ENCODE assay signal across 31 cellular contexts in the genomic region with DNA sequence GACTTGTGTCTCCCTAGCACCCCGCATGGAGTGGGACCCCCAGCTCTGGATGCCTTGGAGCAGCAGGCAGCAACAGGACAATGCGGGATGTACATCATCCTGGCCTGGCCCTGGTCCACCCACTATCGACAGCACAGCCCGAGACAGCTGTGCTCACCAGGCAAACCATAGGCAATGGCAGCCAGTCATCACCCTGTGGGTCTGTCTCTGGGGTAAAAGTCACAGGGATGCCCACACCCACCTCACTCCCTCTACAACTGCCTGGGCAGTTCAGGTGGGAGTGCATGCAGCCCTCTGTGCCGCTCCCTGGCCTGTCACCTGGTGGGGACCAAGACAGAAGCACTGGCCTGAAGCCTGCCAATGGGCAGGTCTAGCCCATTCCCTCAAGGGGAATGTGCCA.
"Had no signal": no experiment of that assay in that cellular context is flagged by ENCODE, and none has a peak within 500 bp of the region (broad histone marks: within the 10 kb centered on the region; RNA-seq: fewer than 3 reads in every experiment).

No MANE protein-coding gene starts in this region.

- H3K27me3 ChIP-seq: adrenal gland, body of pancreas, cardiac muscle cell, dorsolateral prefrontal cortex had no signal

- FAIRE-seq: frontal cortex had no signal

- DNase-seq: activated B cell treated with CpG ODN at 0.5 μM for 24 hours; activated CD4-positive, alpha-beta T cell treated with anti-CD3 and anti-CD28 coated beads for 48 hours; activated CD4-positive, alpha-beta T cell treated with anti-CD3 and anti-CD28 coated beads, Interleukin-2, amount 50 U/mL, for 1 hour; activated CD4-positive, alpha-beta T cell treated with anti-CD3 and anti-CD28 coated beads, Interleukin-2, amount 50 U/mL, for 48 hours; activated CD8-positive, alpha-beta memory T cell treated with anti-CD3 and anti-CD28 coated beads for 24 hours; activated CD8-positive, alpha-beta T cell treated with anti-CD3 and anti-CD28 coated beads for 36 hours; activated effector memory CD4-positive, alpha-beta T cell treated with Interleukin-2 at 50 U/mL for 16 hours; activated gamma-delta T cell treated with Interleukin-2 at 50 U/mL for 16 hours; activated naive CD4-positive, alpha-beta T cell treated with Interleukin-2 at 50 U/mL for 16 hours; activated naive CD8-positive, alpha-beta T cell treated with anti-CD3 and anti-CD28 coated beads for 36 hours; activated naive CD8-positive, alpha-beta T cell treated with anti-CD3 and anti-CD28 coated beads, Interleukin-2, amount 50 U/mL, for 24 hours; activated T-cell treated with anti-CD3 and anti-CD28 coated beads, Interleukin-2, amount 50 U/mL, for 4 hours; adrenal gland; amygdala; body of pancreas; central memory CD4-positive, alpha-beta T cell; cerebellar nuclear complex; dorsolateral prefrontal cortex; effector memory CD4-positive, alpha-beta T cell; endodermal cell; foreskin fibroblast; T-helper 1 cell; T-helper 17 cell; T1000; WERI-Rb-1 had no signal

- H3K4me3 ChIP-seq: adrenal gland, body of pancreas, cardiac muscle cell, coronary artery, dorsolateral prefrontal cortex had no signal

- H3K9me3 ChIP-seq: adrenal gland, body of pancreas had no signal

- H3K36me3 ChIP-seq: adrenal gland, cardiac muscle cell, WERI-Rb-1 had no signal

- ATAC-seq: activated CD4-positive, CD25-positive, alpha-beta regulatory T cell treated with anti-CD3 and anti-CD28 coated beads, Interleukin-2, amount 50 U/mL, for 24 hours; activated CD8-positive, alpha-beta T cell treated with anti-CD3 and anti-CD28 coated beads for 36 hours; activated naive CD8-positive, alpha-beta T cell treated with anti-CD3 and anti-CD28 coated beads, Interleukin-2, amount 50 U/mL, for 24 hours; activated T-cell treated with anti-CD3 and anti-CD28 coated beads, Interleukin-2, amount 50 U/mL, for 4 hours; activated T-helper 17 cell treated with anti-CD3 and anti-CD28 coated beads, Interleukin-2, amount 50 U/mL, for 72 hours; body of pancreas; esophagus mucosa; T-helper 17 cell had no signal

- H3K27ac ChIP-seq: adrenal gland, body of pancreas, cardiac muscle cell, coronary artery, WERI-Rb-1 had no signal

- H3K4me1 ChIP-seq: adrenal gland, body of pancreas had no signal
